In genomic region chr1:10378071-10378841, GRCh38 we compare ENCODE assay signal across 9 cellular contexts. TPM values are rescaled to one million over a fixed set of nuclear protein-coding genes. Genes with fewer than 3 reads are reported as not detected.
A peak's percentile ranks its signal among the peaks of the same experiment; 100 is the strongest.
DNase-seq lines count a peak whose midpoint lies in the region; ATAC-seq and TF ChIP-seq lines count a peak whose summit lies in the region.
"Had no signal": no experiment of that assay in that cellular context is flagged by ENCODE, and none has a peak within 500 bp of the region (broad histone marks: within the 10 kb centered on the region; RNA-seq: fewer than 3 reads in every experiment).

No MANE protein-coding gene starts in this region.

- no peaks in the 10 kb centered on the region for H3K9me2 ChIP-seq in hepatocyte (replicated peaks; ENCODE audit: insufficient read depth)

- H3K4me1 Mint-ChIP-seq in IgD-negative memory B cell: peaks cover 0 to 5% (median 1%) of the 10 kb centered on the region in 3 donors
- H3K4me1 Mint-ChIP-seq in stimulated activated naive CD8-positive, alpha-beta T cell treated with anti-CD3 and anti-CD28 coated beads, Interleukin-15, amount 100 ng/mL, for 72 hours: no peaks in the 10 kb centered on the region

- no peaks in the 10 kb centered on the region for H3K27me3 Mint-ChIP-seq in IgD-negative memory B cell
- no peaks in the 10 kb centered on the region for H3K27me3 Mint-ChIP-seq in stimulated activated naive CD8-positive, alpha-beta T cell treated with anti-CD3 and anti-CD28 coated beads, Interleukin-15, amount 100 ng/mL, for 72 hours
- H3K27me3 Mint-ChIP-seq: memory B cell had no signal

- H3K36me3 ChIP-seq in hepatocyte (replicated peaks; ENCODE audit: insufficient read depth, low read depth) (no peaks in the 10 kb centered on the region), stomach smooth muscle (ENCODE audit: control insufficient read depth in 2 of 2, insufficient read depth in 2 of 2, low read length in 2 of 2) (peaks cover 22 to 52% of the 10 kb centered on the region in 2 donors)

- peak overlapping the region in 1 of 4 donors; percentile 28 for H3K4me3 Mint-ChIP-seq in IgD-negative memory B cell
- H3K4me3 Mint-ChIP-seq in stimulated activated naive CD8-positive, alpha-beta T cell treated with anti-CD3 and anti-CD28 coated beads, Interleukin-15, amount 100 ng/mL, for 72 hours: no peak overlapping the region
- H3K4me3 Mint-ChIP-seq: memory B cell had no signal

- H3K36me3 Mint-ChIP-seq in IgD-negative memory B cell: peaks cover 8% of the 10 kb centered on the region

- no peak overlapping the region for H2AFZ ChIP-seq in hepatocyte

- peak; percentile 48 for DNase-seq in hepatocyte (ENCODE audit: low spot score)
- no peak for DNase-seq in COLO668 (lab: John Stamatoyannopoulos, UW; ENCODE audit: unreplicated experiment)
- no peak for DNase-seq in stimulated activated CD4-positive, alpha-beta T cell treated with anti-CD3 and anti-CD28 coated beads, Interleukin-4, amount 100 ng/mL, for 4 hours
- DNase-seq in stimulated activated naive CD8-positive, alpha-beta T cell treated with anti-CD3 and anti-CD28 coated beads, Interleukin-15, amount 100 ng/mL, for 72 hours: no peak

- H3K27me3 ChIP-seq in hepatocyte (no peaks in the 10 kb centered on the region), stomach smooth muscle (ENCODE audit: control insufficient read depth in 1 of 2, insufficient read depth in 2 of 2, low read length in 2 of 2) (no peaks in the 10 kb centered on the region)

- H3K9me3 ChIP-seq in hepatocyte (ENCODE audit: low read depth) (no peaks in the 10 kb centered on the region), stomach smooth muscle (ENCODE audit: control insufficient read depth in 2 of 2, low read length in 2 of 2) (no peaks in the 10 kb centered on the region)

- 80% methylated on average over 15 of the region's 15 CpGs for WGBS in hepatocyte (ENCODE audit: low lambda C conversion rate, missing lambda C conversion rate)

- H3K4me2 ChIP-seq in hepatocyte: no peak overlapping the region

- H3K9ac ChIP-seq in stomach smooth muscle (ENCODE audit: low read length in 2 of 2): peak overlapping the region in 1 of 2 donors; percentile 21

- H4K20me1 ChIP-seq in hepatocyte (ENCODE audit: insufficient read depth, poor library complexity, severe bottlenecking): no peaks in the 10 kb centered on the region

- no peaks in the 10 kb centered on the region for H3K4me1 ChIP-seq in hepatocyte (ENCODE audit: insufficient read depth)
- H3K4me1 ChIP-seq in stomach smooth muscle (ENCODE audit: control insufficient read depth, insufficient read depth, low read length): peaks cover 8% of the 10 kb centered on the region

- H3K27ac Mint-ChIP-seq in IgD-negative memory B cell: peak overlapping the region in 2 of 3 donors; percentile 16 to 47
- H3K27ac Mint-ChIP-seq in stimulated activated naive CD8-positive, alpha-beta T cell treated with anti-CD3 and anti-CD28 coated beads, Interleukin-15, amount 100 ng/mL, for 72 hours: peak overlapping the region in 1 of 2 donors; percentile 36

- peak overlapping the region; percentile 37 for H3K27ac ChIP-seq in angular gyrus (ENCODE audit: low read depth, low read length)
- H3K27ac ChIP-seq in hepatocyte: peak overlapping the region; percentile 45
- peak overlapping the region; percentile 55 for H3K27ac ChIP-seq in stomach smooth muscle (ENCODE audit: low read length)

- H3K79me2 ChIP-seq in hepatocyte: no peaks in the 10 kb centered on the region

- no peak overlapping the region for H3K4me3 ChIP-seq in hepatocyte
- H3K4me3 ChIP-seq in stomach smooth muscle (ENCODE audit: low read length in 2 of 2): no peak overlapping the region

- no peak for TF ChIP-seq CTCF in hepatocyte (IDR thresholded peaks at IDR 0.05; ENCODE audit: poor library complexity)

- H3K9me3 Mint-ChIP-seq in IgD-negative memory B cell: no peaks in the 10 kb centered on the region
- no peaks in the 10 kb centered on the region for H3K9me3 Mint-ChIP-seq in stimulated activated naive CD8-positive, alpha-beta T cell treated with anti-CD3 and anti-CD28 coated beads, Interleukin-15, amount 100 ng/mL, for 72 hours
- H3K9me3 Mint-ChIP-seq: memory B cell had no signal

- ATAC-seq in HG03025 (IDR thresholded peaks at IDR 0.05; ENCODE audit: low FRiP score, unreplicated experiment): no peak
- no peak for ATAC-seq in stimulated activated naive CD8-positive, alpha-beta T cell treated with anti-CD3 and anti-CD28 coated beads, Interleukin-15, amount 100 ng/mL, for 72 hours

RNA-seq across cellular contexts. Expression of gene PGD, which starts 20.6 kb away (rescaled TPM):
- polyA plus RNA-seq in IgD-negative memory B cell (44.8 TPM), hepatocyte (98.7 and 103 TPM in 2 replicates)
- total RNA-seq in hepatocyte: 86.8 and 103 TPM in 2 replicates

RNA-seq across cellular contexts. Expression of gene CENPS, which starts 52.0 kb away (rescaled TPM):
- 12.3 TPM for polyA plus RNA-seq in IgD-negative memory B cell
- 8.8 and 11.8 TPM in 2 replicates for total RNA-seq in hepatocyte
- polyA plus RNA-seq in hepatocyte: 20.7 and 21.1 TPM in 2 replicates
